18 cellular contexts compared by ENCODE assay signal in genomic region chr7:12398186-12398585, GRCh38.
DNase-seq lines count a peak whose midpoint lies in the region.
"Had no signal": no experiment of that assay in that cellular context is flagged by ENCODE, and none has a peak within 500 bp of the region (broad histone marks: within the 10 kb centered on the region; RNA-seq: fewer than 3 reads in every experiment).

No MANE protein-coding gene starts in this region.

- DNase-seq in DMS53 (lab: John Stamatoyannopoulos, UW) (peak; percentile 7), DMS53 treated with DMSO at 0.1 percent for 48 hours (lab: John Stamatoyannopoulos, UW; ENCODE audit: unreplicated experiment) (no peak), CD1c-positive myeloid dendritic cell (ENCODE audit: extremely low spot score) (peak; percentile 23), KBM-7 (peak; percentile 13), OCI-M1 (lab: John Stamatoyannopoulos, UW) (peak; percentile 29), activated T-cell treated with anti-CD3 and anti-CD28 coated beads for 4 hours (no peak), midbrain (lab: John Stamatoyannopoulos, UW) (no peak)
- no peak for DNase-seq in stimulated activated CD4-positive, alpha-beta T cell treated with anti-CD3 and anti-CD28 coated beads, Interleukin-4, amount 100 ng/mL, for 24 hours
- DNase-seq: Calu3; CD4-positive, alpha-beta T cell; CD8-positive, alpha-beta memory T cell; COR-L47; DMS79; EL; GDM1; GOT3; H7; HCEC 1CT had no signal

- in situ Hi-C loops in KBM-7 (cut with MboI; ENCODE audit: low pct_unique_long_range_greater_than_20kb, low sequenced_read_pairs), result no loop called here

Comparison
In these comparisons a context has a peak if more than half of its experiments do, and no peak if none do; other contexts are left out.
1. DNase-seq: peak in DMS53 (single experiment), CD1c-positive myeloid dendritic cell (single experiment), KBM-7 (single experiment) and OCI-M1 (single experiment); none in DMS53 treated with DMSO at 0.1 percent for 48 hours (single experiment), stimulated activated CD4-positive, alpha-beta T cell treated with anti-CD3 and anti-CD28 coated beads, Interleukin-4, amount 100 ng/mL, for 24 hours (single experiment), activated T-cell treated with anti-CD3 and anti-CD28 coated beads for 4 hours (single experiment) and midbrain (single experiment).